Comparison of ENCODE assay signal across 12 cellular contexts in the genomic region with DNA sequence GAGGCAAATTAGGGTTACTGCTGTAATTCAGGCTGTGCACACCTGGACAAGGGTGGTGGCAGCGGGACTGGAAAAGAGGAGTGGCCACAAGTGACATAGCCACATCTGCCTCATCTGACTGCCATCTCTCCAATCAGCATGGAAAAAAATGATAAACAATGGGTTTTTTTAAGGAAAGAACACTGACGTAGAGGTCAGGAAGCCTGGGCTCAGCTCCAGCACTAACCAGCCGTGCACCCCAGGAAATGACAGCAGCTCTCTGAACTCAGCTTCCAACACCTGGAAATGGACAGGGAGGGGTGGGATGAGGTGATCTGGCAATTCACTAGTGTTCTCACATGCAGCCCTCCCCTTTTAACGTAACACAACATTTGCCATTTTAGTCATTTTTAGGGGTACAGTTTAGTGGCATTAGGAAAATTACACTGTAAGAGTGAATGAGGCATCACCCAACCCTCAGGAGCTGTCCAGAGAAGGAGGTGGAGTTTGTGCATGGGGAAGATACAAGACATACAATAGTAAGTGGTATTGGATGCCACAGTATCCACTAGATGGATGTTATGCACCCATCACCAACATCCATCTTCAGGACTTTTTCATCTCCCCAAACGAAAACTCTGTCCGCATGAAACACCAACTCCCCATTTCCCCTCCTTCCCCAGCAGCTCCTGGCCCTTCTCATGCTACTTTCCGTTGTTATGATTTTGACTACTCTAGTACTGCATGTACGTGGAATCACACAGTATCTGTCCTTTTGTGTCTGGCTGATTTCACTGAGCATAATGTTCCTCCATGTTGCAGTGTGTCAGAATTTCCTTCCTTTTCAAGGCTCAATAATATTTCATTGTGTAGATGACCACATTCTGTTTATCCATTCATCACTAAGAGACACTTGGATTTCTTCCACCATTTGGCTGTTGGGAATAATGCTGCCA.
DNase-seq lines count a peak whose midpoint lies in the region; ATAC-seq and TF ChIP-seq lines count a peak whose summit lies in the region.
"Had no signal": no experiment of that assay in that cellular context is flagged by ENCODE, and none has a peak within 500 bp of the region (broad histone marks: within the 10 kb centered on the region; RNA-seq: fewer than 3 reads in every experiment).

No MANE protein-coding gene starts in this region.

- no peak for TF ChIP-seq RAD21 in HCT116 (IDR thresholded peaks at IDR 0.05; ENCODE audit: low read depth)

- H3K4me2 ChIP-seq in HCT116 (ENCODE audit: low read length): peak overlapping the region; percentile 91
- H3K4me2 ChIP-seq: KMS-11 had no signal

- DNase-seq in HCT116 (ENCODE audit: low read depth, low spot score) (no peak), astrocyte of the spinal cord (ENCODE audit: low read depth, low spot score) (peak; percentile 38), gastrocnemius medialis (no peak), sciatic nerve (ENCODE audit: low spot score) (no peak)
- DNase-seq in activated T-cell treated with anti-CD3 and anti-CD28 coated beads, Interleukin-2, amount 50 U/mL, for 48 hours: no peak
- DNase-seq: activated T-cell treated with anti-CD3 and anti-CD28 coated beads, Interleukin-2, amount 50 U/mL, for 4 hours; NCI-H2107; retina had no signal

- H3K36me3 ChIP-seq in HCT116 (ENCODE audit: control insufficient read depth in 1 of 2, insufficient read depth in 2 of 2, low read length in 2 of 2) (no peaks in the 10 kb centered on the region), gastroesophageal sphincter (no peaks in the 10 kb centered on the region), gastrocnemius medialis (no peaks in the 10 kb centered on the region)

- H2AFZ ChIP-seq in HCT116 (ENCODE audit: low read depth, low read length, poor library complexity, severe bottlenecking): peak overlapping the region; percentile 87

- TF ChIP-seq EP300 in gastroesophageal sphincter (IDR thresholded peaks at IDR 0.05): no peak

- no TSS peak for BruUV-seq in HCT116 (replicated peaks; lab: Mats Ljungman, UMichigan)

- H3K9me3 ChIP-seq in HCT116 (ENCODE audit: control insufficient read depth in 1 of 2, insufficient read depth in 1 of 2, low read depth in 1 of 2, low read length in 2 of 2) (no peaks in the 10 kb centered on the region), gastroesophageal sphincter (no peaks in the 10 kb centered on the region), gastrocnemius medialis (no peaks in the 10 kb centered on the region)

- in situ Hi-C loops in astrocyte of the spinal cord (cut with HindIII; ENCODE audit: low sequenced_read_pairs): no loop called here
- in situ Hi-C loops in gastrocnemius medialis (cut with MboI; ENCODE audit: low sequenced_read_pairs in 4 of 4): no loop called here

- CTCF ChIA-PET in HCT116 (lab: Charles Lee): no interaction called here

- H3K4me3 ChIP-seq in HCT116 (replicated peaks in 1 of 2; ENCODE audit: low read depth in 1 of 2, low read length in 2 of 2) (no peak overlapping the region), astrocyte of the spinal cord (ENCODE audit: low read depth, low read length) (no peak overlapping the region), gastroesophageal sphincter (no peak overlapping the region), gastrocnemius medialis (peak overlapping the region in 3 of 4 donors; percentile 42 to 56 (median 47))

- TF ChIP-seq CTCF in HCT116 (IDR thresholded peaks at IDR 0.05 in 2 of 3, conservative IDR thresholded peaks at IDR 0.05 in 1 of 3; ENCODE audit: borderline replicate concordance in 1 of 3, insufficient read depth in 1 of 3, low read depth in 2 of 3, low read length in 2 of 3) (no peak), astrocyte of the spinal cord (IDR thresholded peaks at IDR 0.05; ENCODE audit: low read depth, low read length) (no peak), gastroesophageal sphincter (IDR thresholded peaks at IDR 0.05) (no peak), gastrocnemius medialis (IDR thresholded peaks at IDR 0.05 in 4 of 5, conservative IDR thresholded peaks at IDR 0.05 in 1 of 5) (no peak)

- POLR2A ChIA-PET in HCT116 (lab: Charles Lee): no interaction called here

- H3K9me2 ChIP-seq in HCT116 (ENCODE audit: insufficient read depth): no peaks in the 10 kb centered on the region; the same call in 1 of the 2 replicates

- H4K20me1 ChIP-seq in HCT116 (ENCODE audit: insufficient read depth): no peaks in the 10 kb centered on the region

- H3K4me1 ChIP-seq in HCT116 (ENCODE audit: control insufficient read depth in 1 of 2, insufficient read depth in 2 of 2, low read length in 2 of 2): peaks cover 15 to 46% of the 10 kb centered on the region in 2 experiments; a peak in 3 of 4 replicates
- peaks cover 7 to 47% (median 17%) of the 10 kb centered on the region in 3 donors for H3K4me1 ChIP-seq in gastroesophageal sphincter
- H3K4me1 ChIP-seq in gastrocnemius medialis: peaks cover 16 to 21% of the 10 kb centered on the region in 2 donors

- 43 to 46% methylated on average over 8 of the region's 8 CpGs for WGBS in gastroesophageal sphincter (ENCODE audit: low coverage in 1 of 2), 2 donors

- no peak overlapping the region for H3K27ac ChIP-seq in HCT116 (ENCODE audit: low read depth, low read length)
- peak overlapping the region; percentile 64 to 90 (median 88) for H3K27ac ChIP-seq in gastroesophageal sphincter
- H3K27ac ChIP-seq in gastrocnemius medialis: peak overlapping the region; percentile 78 to 89 (median 82)
- H3K27ac ChIP-seq: KMS-11 had no signal

- no peak for TF ChIP-seq POLR2A in HCT116 (IDR thresholded peaks at IDR 0.05; ENCODE audit: borderline replicate concordance, extremely low read depth, insufficient read depth, insufficient read length)
- TF ChIP-seq POLR2A in gastroesophageal sphincter (IDR thresholded peaks at IDR 0.05): no peak
- TF ChIP-seq POLR2A in gastrocnemius medialis (IDR thresholded peaks at IDR 0.05): no peak

- no peaks in the 10 kb centered on the region for H3K79me2 ChIP-seq in HCT116 (ENCODE audit: insufficient read depth, low read length)

- ATAC-seq in HCT116 (no peak), gastroesophageal sphincter (peak; percentile 10), gastrocnemius medialis (no peak), GM18517 (IDR thresholded peaks at IDR 0.05; ENCODE audit: unreplicated experiment) (no peak), GM18502 (IDR thresholded peaks at IDR 0.05; ENCODE audit: poor library complexity, unreplicated experiment) (no peak), sciatic nerve (no peak)
- ATAC-seq: activated T-cell treated with anti-CD3 and anti-CD28 coated beads, Interleukin-2, amount 50 U/mL, for 4 hours had no signal

- H3K27me3 ChIP-seq in HCT116 (ENCODE audit: insufficient read depth, low read length) (no peaks in the 10 kb centered on the region), gastroesophageal sphincter (no peaks in the 10 kb centered on the region), gastrocnemius medialis (no peaks in the 10 kb centered on the region)

- intact Hi-C loops in HCT116 (cut with micrococcal nuclease) (no loop called here), gastrocnemius medialis (cut with DNase I; ENCODE audit: low total_unique reads) (loop anchor here (10.0 kb wide), 1 partner anchor 424 kb away; a partner anchor contains a TSS), sciatic nerve (cut with DNase I) (no loop called here)

- RAD21 ChIA-PET in HCT116 (lab: Charles Lee; ENCODE audit: low non-redundant PET in 1 of 2, low total read pairs in 2 of 2, uncharacterized antibody in 2 of 2, unreplicated experiment in 2 of 2): no interaction called here

- no peak overlapping the region for H3K9ac ChIP-seq in HCT116 (ENCODE audit: low read length)
- H3K9ac ChIP-seq: KMS-11 had no signal

TF ChIP-seq in HCT116, 20 proteins besides CTCF, POLR2A, EP300 and RAD21:
- TF ChIP-seq SP1 (IDR thresholded peaks at IDR 0.05; ENCODE audit: low read depth): no peak
- no peak for TF ChIP-seq EZH2 (IDR thresholded peaks at IDR 0.05)
- TF ChIP-seq, protein P1, sequence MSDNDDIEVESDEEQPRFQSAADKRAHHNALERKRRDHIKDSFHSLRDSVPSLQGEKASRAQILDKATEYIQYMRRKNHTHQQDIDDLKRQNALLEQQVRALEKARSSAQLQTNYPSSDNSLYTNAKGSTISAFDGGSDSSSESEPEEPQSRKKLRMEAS (IDR thresholded peaks at IDR 0.05): no peak
- TF ChIP-seq JUND (IDR thresholded peaks at IDR 0.05): no peak
- no peak for TF ChIP-seq ZFX (IDR thresholded peaks at IDR 0.05)
- TF ChIP-seq EZH2phosphoT487 (IDR thresholded peaks at IDR 0.05; ENCODE audit: borderline replicate concordance): no peak
- TF ChIP-seq POLR2AphosphoS5 (IDR thresholded peaks at IDR 0.05; ENCODE audit: low read depth, low read length): no peak
- TF ChIP-seq SIN3A (IDR thresholded peaks at IDR 0.05; ENCODE audit: low read depth): no peak
- TF ChIP-seq CBX3 (IDR thresholded peaks at IDR 0.05; ENCODE audit: low read depth): no peak
- no peak for TF ChIP-seq EGR1 (IDR thresholded peaks at IDR 0.05; ENCODE audit: low read depth)
- no peak for TF ChIP-seq TCF7L2 (IDR thresholded peaks at IDR 0.05; ENCODE audit: borderline replicate concordance, extremely low read depth, insufficient read depth, insufficient read length)

Comparison
In these comparisons a context has a peak if more than half of its experiments do, and no peak if none do; other contexts are left out.
1. H3K4me3 ChIP-seq: peak in gastrocnemius medialis (3 of 4); none in HCT116 (0 of 2), astrocyte of the spinal cord (single experiment) and gastroesophageal sphincter (0 of 2).